1 cellular context compared by ENCODE assay signal in genomic region chr17:56835259-56835575, GRCh38.
TF ChIP-seq lines count a peak whose summit lies in the region.

No MANE protein-coding gene starts in this region.

TF ChIP-seq in K562, 482 proteins besides CTCF, POLR2A, EP300 and RAD21 (continued from another document):
- TF ChIP-seq, protein P1, sequence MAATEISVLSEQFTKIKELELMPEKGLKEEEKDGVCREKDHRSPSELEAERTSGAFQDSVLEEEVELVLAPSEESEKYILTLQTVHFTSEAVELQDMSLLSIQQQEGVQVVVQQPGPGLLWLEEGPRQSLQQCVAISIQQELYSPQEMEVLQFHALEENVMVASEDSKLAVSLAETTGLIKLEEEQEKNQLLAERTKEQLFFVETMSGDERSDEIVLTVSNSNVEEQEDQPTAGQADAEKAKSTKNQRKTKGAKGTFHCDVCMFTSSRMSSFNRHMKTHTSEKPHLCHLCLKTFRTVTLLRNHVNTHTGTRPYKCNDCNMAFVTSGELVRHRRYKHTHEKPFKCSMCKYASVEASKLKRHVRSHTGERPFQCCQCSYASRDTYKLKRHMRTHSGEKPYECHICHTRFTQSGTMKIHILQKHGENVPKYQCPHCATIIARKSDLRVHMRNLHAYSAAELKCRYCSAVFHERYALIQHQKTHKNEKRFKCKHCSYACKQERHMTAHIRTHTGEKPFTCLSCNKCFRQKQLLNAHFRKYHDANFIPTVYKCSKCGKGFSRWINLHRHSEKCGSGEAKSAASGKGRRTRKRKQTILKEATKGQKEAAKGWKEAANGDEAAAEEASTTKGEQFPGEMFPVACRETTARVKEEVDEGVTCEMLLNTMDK (IDR thresholded peaks at IDR 0.05; ENCODE audit: borderline replicate concordance, insufficient read depth, low read depth, low read length, poor library complexity, severe bottlenecking), result no peak
- no peak for TF ChIP-seq TEAD1 (CRISPR knock-in tag; IDR thresholded peaks at IDR 0.05)
- 0 out of 4 replicates have a peak, but pooled peaks of 1 of the 2 experiments have one; percentile 33 for TF ChIP-seq SIN3A (IDR thresholded peaks at IDR 0.05; ENCODE audit: borderline replicate concordance in 2 of 2, control insufficient read depth in 1 of 2, low read depth in 2 of 2, low read length in 2 of 2)
- 0 out of 2 replicates have a peak, but pooled peaks have one; percentile 25 for TF ChIP-seq CEBPG (CRISPR knock-in tag; IDR thresholded peaks at IDR 0.05)
- no peak for TF ChIP-seq CEBPG (tag; conservative IDR thresholded peaks at IDR 0.05 in 1 of 2, IDR thresholded peaks at IDR 0.05 in 1 of 2)
- 0 out of 2 replicates have a peak, but pooled peaks have one; percentile 31 for TF ChIP-seq FOXP1 (CRISPR knock-in tag; IDR thresholded peaks at IDR 0.05)
- 0 out of 2 replicates have a peak, but pooled peaks have one; percentile 4 for TF ChIP-seq MTA3 (IDR thresholded peaks at IDR 0.05; ENCODE audit: borderline replicate concordance)
- 0 out of 2 replicates have a peak, but pooled peaks have one; percentile 2 for TF ChIP-seq ETV5 (CRISPR knock-in tag; IDR thresholded peaks at IDR 0.05; ENCODE audit: low read depth)
